Comparison of ENCODE assay signal across 8 cellular contexts in genomic region chr14:64293976-64294671, GRCh38. TPM values are rescaled to one million over a fixed set of nuclear protein-coding genes. Genes with fewer than 3 reads are reported as not detected.
DNase-seq lines count a peak whose midpoint lies in the region; ATAC-seq and TF ChIP-seq lines count a peak whose summit lies in the region.

ESR2 (minus strand) TSS chr14:64294371; CDS start chr14:64282985, 11,386 bp downstream.

- ATAC-seq in GM18520 (IDR thresholded peaks at IDR 0.05; ENCODE audit: unreplicated experiment), result peak; percentile 14
- peak; percentile 28 for ATAC-seq in HG02973 (IDR thresholded peaks at IDR 0.05; ENCODE audit: unreplicated experiment)
- peak; percentile 65 for ATAC-seq in body of pancreas

- 0 to 1% methylated on average over 12 to 49 of the region's 49 CpGs for WGBS in body of pancreas, 2 donors

- TF ChIP-seq POLR2A in Peyer's patch (IDR thresholded peaks at IDR 0.05) (no peak), body of pancreas (IDR thresholded peaks at IDR 0.05) (no peak)

- DNase-seq in AG08395 (ENCODE audit: low spot score) (peak; percentile 24), Peyer's patch (peak; percentile 53 to 75 (median 66)), body of pancreas (peak; percentile 22 to 45 (median 26)), islet precursor cell (peak; percentile 82), EL (no peak)
- peak; percentile 24 for DNase-seq in stimulated activated CD4-positive, alpha-beta T cell treated with anti-CD3 and anti-CD28 coated beads, Interleukin-4, amount 100 ng/mL, for 24 hours

- no peaks in the 10 kb centered on the region for H3K27me3 ChIP-seq in Peyer's patch
- H3K27me3 ChIP-seq in body of pancreas, result no peaks in the 10 kb centered on the region

- H3K4me3 ChIP-seq in Peyer's patch (peak within 1 kb of the TSS; percentile 42 to 56 (median 47)), body of pancreas (peak within 1 kb of the TSS in 1 of 2 donors; percentile 44)

- peak in 2 of 6 experiments; percentile 1 to 4 for TF ChIP-seq CTCF in Peyer's patch (IDR thresholded peaks at IDR 0.05)
- peak in 3 of 7 experiments; percentile 9 to 26 (median 22) for TF ChIP-seq CTCF in body of pancreas (IDR thresholded peaks at IDR 0.05)

- H3K4me1 ChIP-seq in Peyer's patch (peaks cover 0 to 11% (median 0%) of the 10 kb centered on the region in 4 donors), body of pancreas (peaks cover 19% of the 10 kb centered on the region)

- H3K36me3 ChIP-seq in Peyer's patch (no peaks in the 10 kb centered on the region), body of pancreas (replicated peaks in 1 of 2; ENCODE audit: insufficient read depth in 1 of 2, low read depth in 2 of 2) (no peaks in the 10 kb centered on the region)

- H3K9me3 ChIP-seq in Peyer's patch (no peaks in the 10 kb centered on the region), body of pancreas (no peaks in the 10 kb centered on the region)

- intact Hi-C loops in body of pancreas (cut with DNase I), result no loop called here

- H3K27ac ChIP-seq in Peyer's patch, result peak within 1 kb of the TSS in 3 of 4 donors; percentile 20 to 73 (median 39)
- no peak within 1 kb of the TSS for H3K27ac ChIP-seq in body of pancreas

RNA-seq across cellular contexts. Expression of gene ESR2, which starts in this region (rescaled TPM):
- total RNA-seq in Peyer's patch, result 1 to 10 TPM in 2 of 4 donors, under 1 TPM in 1, not detected in 1; 0.66 to 6.6 (median 1.1) TPM
- not detected for total RNA-seq in body of pancreas

Comparison
In these comparisons a context has a peak if more than half of its experiments do, and no peak if none do; other contexts are left out.
1. Peak in DNase-seq and ATAC-seq in body of pancreas; RNA of the gene not detected or under 1 TPM.
2. ATAC-seq: peak in every context shown above with its lines; median percentile 65 in body of pancreas; 28 in HG02973; 14 in GM18520.
3. H3K27ac ChIP-seq: peak in Peyer's patch (3 of 4); none in body of pancreas (0 of 4).